Comparison of ENCODE assay signal across 17 cellular contexts in genomic region chr11:55719608-55720160, GRCh38. TPM values are rescaled to one million over a fixed set of nuclear protein-coding genes. Genes with fewer than 3 reads are reported as not detected.
A peak's percentile ranks its signal among the peaks of the same experiment; 100 is the strongest.
DNase-seq lines count a peak whose midpoint lies in the region; ATAC-seq, FAIRE-seq and TF ChIP-seq lines count a peak whose summit lies in the region.
"Had no signal": no experiment of that assay in that cellular context is flagged by ENCODE, and none has a peak within 500 bp of the region (broad histone marks: within the 10 kb centered on the region; RNA-seq: fewer than 3 reads in every experiment).

No MANE protein-coding gene starts in this region.

- peak; percentile 1 for DNase-seq in AG10803 (ENCODE audit: low read depth)
- peak; percentile 19 for DNase-seq in HS-5 (ENCODE audit: low read depth)
- DNase-seq in UCSD-AML1 (lab: John Stamatoyannopoulos, UW; ENCODE audit: unreplicated experiment) = peak; percentile 8
- peak; percentile 2 for DNase-seq in urothelium cell line (ENCODE audit: low spot score)
- DNase-seq in frontal cortex (ENCODE audit: low spot score in 2 of 2) = no peak
- DNase-seq in activated CD4-positive, alpha-beta T cell treated with anti-CD3 and anti-CD28 coated beads for 4 hours = no peak
- DNase-seq: ACHN; CD4-positive, alpha-beta memory T cell; DMS79 had no signal

- FAIRE-seq in urothelium cell line (lab: Jason Lieb, UNC) = no peak
- no peak for FAIRE-seq in frontal cortex (lab: Jason Lieb, UNC)
- FAIRE-seq: GM12891, GM19239 had no signal

- no peak for ATAC-seq in HG03139 (IDR thresholded peaks at IDR 0.05; ENCODE audit: unreplicated experiment)
- ATAC-seq: HCT116 had no signal

- TF ChIP-seq CTCF in AG10803 (conservative IDR thresholded peaks at IDR 0.05; ENCODE audit: low read length) = no peak

- H3K4me3 ChIP-seq in AG10803 (ENCODE audit: low read length) = no peak overlapping the region

RNA-seq across cellular contexts. Expression of gene OR5D13, which starts 53.6 kb away (rescaled TPM):
- total RNA-seq in frontal cortex = not detected
- total RNA-seq: A172; B cell; CD4-positive, alpha-beta memory T cell; H4; HT-29 had no signal

RNA-seq across cellular contexts. Expression of gene OR4C6, which starts 57.7 kb away (rescaled TPM):
- not detected for total RNA-seq in frontal cortex
- total RNA-seq: A172; B cell; CD4-positive, alpha-beta memory T cell; HT-29 had no signal

Comparison
In these comparisons a context has a peak if more than half of its experiments do, and no peak if none do; other contexts are left out.
1. DNase-seq: peak in AG10803 (single experiment), HS-5 (single experiment), UCSD-AML1 (single experiment) and urothelium cell line (single experiment); none in frontal cortex (0 of 2) and activated CD4-positive, alpha-beta T cell treated with anti-CD3 and anti-CD28 coated beads for 4 hours (0 of 2).